Comparison of ENCODE assay signal across 1 cellular context in the genomic region with DNA sequence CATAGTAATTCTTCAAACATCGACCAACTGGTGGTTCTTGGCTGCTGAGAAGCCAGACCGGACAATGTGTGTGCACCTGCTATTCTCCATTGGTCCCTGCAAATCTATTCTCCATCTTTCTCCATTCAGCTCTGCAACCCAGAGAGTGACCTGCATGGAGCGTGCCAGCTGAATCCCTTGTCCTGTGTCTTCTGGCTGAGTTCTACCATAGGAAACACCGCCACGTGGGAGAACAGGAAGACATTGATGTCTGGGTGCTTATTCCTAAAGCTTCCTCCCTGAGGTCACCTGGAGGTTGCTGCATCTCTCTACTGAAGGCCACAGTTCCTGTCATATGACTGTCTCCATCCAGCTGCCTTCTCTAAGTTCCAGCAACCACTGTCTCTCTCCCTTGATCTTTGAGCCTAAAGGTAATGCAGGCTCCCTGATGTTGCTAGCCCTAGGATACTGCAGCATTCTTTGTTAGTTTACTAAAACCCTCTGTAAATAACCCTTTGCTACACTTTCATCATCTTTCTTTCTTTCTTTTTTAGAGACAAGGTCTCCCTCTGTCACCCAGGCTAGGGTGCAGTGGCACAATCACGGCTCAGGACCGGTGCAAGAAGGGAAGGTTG.
A peak's percentile ranks its signal among the peaks of the same experiment; 100 is the strongest.
TF ChIP-seq lines count a peak whose summit lies in the region.

No MANE protein-coding gene starts in this region.

TF ChIP-seq in HepG2, 621 proteins besides CTCF, POLR2A, EP300 and RAD21 (continued from another document):
- TF ChIP-seq, protein P1, sequence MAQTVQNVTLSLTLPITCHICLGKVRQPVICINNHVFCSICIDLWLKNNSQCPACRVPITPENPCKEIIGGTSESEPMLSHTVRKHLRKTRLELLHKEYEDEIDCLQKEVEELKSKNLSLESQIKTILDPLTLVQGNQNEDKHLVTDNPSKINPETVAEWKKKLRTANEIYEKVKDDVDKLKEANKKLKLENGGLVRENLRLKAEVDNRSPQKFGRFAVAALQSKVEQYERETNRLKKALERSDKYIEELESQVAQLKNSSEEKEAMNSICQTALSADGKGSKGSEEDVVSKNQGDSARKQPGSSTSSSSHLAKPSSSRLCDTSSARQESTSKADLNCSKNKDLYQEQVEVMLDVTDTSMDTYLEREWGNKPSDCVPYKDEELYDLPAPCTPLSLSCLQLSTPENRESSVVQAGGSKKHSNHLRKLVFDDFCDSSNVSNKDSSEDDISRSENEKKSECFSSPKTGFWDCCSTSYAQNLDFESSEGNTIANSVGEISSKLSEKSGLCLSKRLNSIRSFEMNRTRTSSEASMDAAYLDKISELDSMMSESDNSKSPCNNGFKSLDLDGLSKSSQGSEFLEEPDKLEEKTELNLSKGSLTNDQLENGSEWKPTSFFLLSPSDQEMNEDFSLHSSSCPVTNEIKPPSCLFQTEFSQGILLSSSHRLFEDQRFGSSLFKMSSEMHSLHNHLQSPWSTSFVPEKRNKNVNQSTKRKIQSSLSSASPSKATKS (CRISPR knock-in tag; IDR thresholded peaks at IDR 0.05) = no peak
- TF ChIP-seq FOSL2 (CRISPR knock-in tag; IDR thresholded peaks at IDR 0.05) (peak; percentile 63), ZNF670 (CRISPR knock-in tag; IDR thresholded peaks at IDR 0.05; ENCODE audit: borderline replicate concordance) (peak; percentile 63; the same call in 1 of the 2 replicates), FOXO1 (CRISPR knock-in tag; IDR thresholded peaks at IDR 0.05) (peak; percentile 77), SIX1 (CRISPR knock-in tag; IDR thresholded peaks at IDR 0.05; ENCODE audit: borderline replicate concordance) (peak; percentile 56; the same call in 1 of the 2 replicates), MAZ (IDR thresholded peaks at IDR 0.05; ENCODE audit: borderline replicate concordance, low read depth, low read length) (peak; percentile 35; the same call in 1 of the 2 replicates), MAZ (CRISPR knock-in tag; IDR thresholded peaks at IDR 0.05; ENCODE audit: low read depth) (0 out of 2 replicates have a peak, but pooled peaks have one; percentile 29), ZNF430 (CRISPR knock-in tag; IDR thresholded peaks at IDR 0.05) (no peak), ZNF510 (CRISPR knock-in tag; IDR thresholded peaks at IDR 0.05; ENCODE audit: low read depth) (no peak), ZNF367 (CRISPR knock-in tag; IDR thresholded peaks at IDR 0.05; ENCODE audit: borderline replicate concordance) (no peak), ZNF33B (CRISPR knock-in tag; IDR thresholded peaks at IDR 0.05) (peak; percentile 83; the same call in 1 of the 2 replicates), PCBP2 (optimal IDR thresholded peaks at IDR 0.05; ENCODE audit: low read depth, low read length, poor library complexity, severe bottlenecking) (no peak), NFATC3 (CRISPR knock-in tag; IDR thresholded peaks at IDR 0.05) (peak; percentile 88; the same call in 1 of the 2 replicates), ZSCAN20 (CRISPR knock-in tag; IDR thresholded peaks at IDR 0.05; ENCODE audit: borderline replicate concordance) (no peak), ETV6 (CRISPR knock-in tag; conservative IDR thresholded peaks at IDR 0.05) (0 out of 2 replicates have a peak, but pooled peaks have one; percentile 21), ZNF790 (CRISPR knock-in tag; IDR thresholded peaks at IDR 0.05; ENCODE audit: borderline replicate concordance) (peak; percentile 100), ZNF564 (CRISPR knock-in tag; IDR thresholded peaks at IDR 0.05) (no peak), SIX4 (CRISPR knock-in tag; IDR thresholded peaks at IDR 0.05) (no peak), KAT8 (CRISPR knock-in tag; IDR thresholded peaks at IDR 0.05) (peak; percentile 65), ZFP90 (CRISPR knock-in tag; IDR thresholded peaks at IDR 0.05; ENCODE audit: borderline replicate concordance) (no peak), ZNF746 (CRISPR knock-in tag; IDR thresholded peaks at IDR 0.05) (no peak; the same call in 1 of the 2 replicates), ZNF644 (CRISPR knock-in tag; IDR thresholded peaks at IDR 0.05; ENCODE audit: low read depth) (peak; percentile 74; the same call in 1 of the 2 replicates), ASH2L (IDR thresholded peaks at IDR 0.05; ENCODE audit: insufficient read length, low read depth, low read length) (peak; percentile 61)
- TF ChIP-seq, protein P2, sequence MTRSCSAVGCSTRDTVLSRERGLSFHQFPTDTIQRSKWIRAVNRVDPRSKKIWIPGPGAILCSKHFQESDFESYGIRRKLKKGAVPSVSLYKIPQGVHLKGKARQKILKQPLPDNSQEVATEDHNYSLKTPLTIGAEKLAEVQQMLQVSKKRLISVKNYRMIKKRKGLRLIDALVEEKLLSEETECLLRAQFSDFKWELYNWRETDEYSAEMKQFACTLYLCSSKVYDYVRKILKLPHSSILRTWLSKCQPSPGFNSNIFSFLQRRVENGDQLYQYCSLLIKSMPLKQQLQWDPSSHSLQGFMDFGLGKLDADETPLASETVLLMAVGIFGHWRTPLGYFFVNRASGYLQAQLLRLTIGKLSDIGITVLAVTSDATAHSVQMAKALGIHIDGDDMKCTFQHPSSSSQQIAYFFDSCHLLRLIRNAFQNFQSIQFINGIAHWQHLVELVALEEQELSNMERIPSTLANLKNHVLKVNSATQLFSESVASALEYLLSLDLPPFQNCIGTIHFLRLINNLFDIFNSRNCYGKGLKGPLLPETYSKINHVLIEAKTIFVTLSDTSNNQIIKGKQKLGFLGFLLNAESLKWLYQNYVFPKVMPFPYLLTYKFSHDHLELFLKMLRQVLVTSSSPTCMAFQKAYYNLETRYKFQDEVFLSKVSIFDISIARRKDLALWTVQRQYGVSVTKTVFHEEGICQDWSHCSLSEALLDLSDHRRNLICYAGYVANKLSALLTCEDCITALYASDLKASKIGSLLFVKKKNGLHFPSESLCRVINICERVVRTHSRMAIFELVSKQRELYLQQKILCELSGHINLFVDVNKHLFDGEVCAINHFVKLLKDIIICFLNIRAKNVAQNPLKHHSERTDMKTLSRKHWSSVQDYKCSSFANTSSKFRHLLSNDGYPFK (CRISPR knock-in tag; IDR thresholded peaks at IDR 0.05; ENCODE audit: borderline replicate concordance) = no peak
- TF ChIP-seq, protein P3, sequence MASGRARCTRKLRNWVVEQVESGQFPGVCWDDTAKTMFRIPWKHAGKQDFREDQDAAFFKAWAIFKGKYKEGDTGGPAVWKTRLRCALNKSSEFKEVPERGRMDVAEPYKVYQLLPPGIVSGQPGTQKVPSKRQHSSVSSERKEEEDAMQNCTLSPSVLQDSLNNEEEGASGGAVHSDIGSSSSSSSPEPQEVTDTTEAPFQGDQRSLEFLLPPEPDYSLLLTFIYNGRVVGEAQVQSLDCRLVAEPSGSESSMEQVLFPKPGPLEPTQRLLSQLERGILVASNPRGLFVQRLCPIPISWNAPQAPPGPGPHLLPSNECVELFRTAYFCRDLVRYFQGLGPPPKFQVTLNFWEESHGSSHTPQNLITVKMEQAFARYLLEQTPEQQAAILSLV (CRISPR knock-in tag; IDR thresholded peaks at IDR 0.05; ENCODE audit: borderline replicate concordance) = peak; percentile 35; the same call in 1 of the 2 replicates
- TF ChIP-seq, protein P4, sequence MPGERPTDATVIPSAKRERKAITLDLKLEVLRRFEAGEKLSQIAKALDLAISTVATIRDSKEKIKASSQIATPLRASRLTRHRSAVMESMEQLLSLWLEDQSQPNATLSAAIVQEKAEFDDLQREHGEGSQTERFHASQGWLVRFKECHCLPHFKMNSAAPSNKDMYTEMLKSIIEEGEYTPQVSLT (CRISPR knock-in tag; IDR thresholded peaks at IDR 0.05; ENCODE audit: borderline replicate concordance, low read depth) = no peak
- TF ChIP-seq, protein P5, sequence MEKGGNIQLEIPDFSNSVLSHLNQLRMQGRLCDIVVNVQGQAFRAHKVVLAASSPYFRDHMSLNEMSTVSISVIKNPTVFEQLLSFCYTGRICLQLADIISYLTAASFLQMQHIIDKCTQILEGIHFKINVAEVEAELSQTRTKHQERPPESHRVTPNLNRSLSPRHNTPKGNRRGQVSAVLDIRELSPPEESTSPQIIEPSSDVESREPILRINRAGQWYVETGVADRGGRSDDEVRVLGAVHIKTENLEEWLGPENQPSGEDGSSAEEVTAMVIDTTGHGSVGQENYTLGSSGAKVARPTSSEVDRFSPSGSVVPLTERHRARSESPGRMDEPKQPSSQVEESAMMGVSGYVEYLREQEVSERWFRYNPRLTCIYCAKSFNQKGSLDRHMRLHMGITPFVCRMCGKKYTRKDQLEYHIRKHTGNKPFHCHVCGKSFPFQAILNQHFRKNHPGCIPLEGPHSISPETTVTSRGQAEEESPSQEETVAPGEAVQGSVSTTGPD (CRISPR knock-in tag; IDR thresholded peaks at IDR 0.05) = no peak
- TF ChIP-seq, protein P6, sequence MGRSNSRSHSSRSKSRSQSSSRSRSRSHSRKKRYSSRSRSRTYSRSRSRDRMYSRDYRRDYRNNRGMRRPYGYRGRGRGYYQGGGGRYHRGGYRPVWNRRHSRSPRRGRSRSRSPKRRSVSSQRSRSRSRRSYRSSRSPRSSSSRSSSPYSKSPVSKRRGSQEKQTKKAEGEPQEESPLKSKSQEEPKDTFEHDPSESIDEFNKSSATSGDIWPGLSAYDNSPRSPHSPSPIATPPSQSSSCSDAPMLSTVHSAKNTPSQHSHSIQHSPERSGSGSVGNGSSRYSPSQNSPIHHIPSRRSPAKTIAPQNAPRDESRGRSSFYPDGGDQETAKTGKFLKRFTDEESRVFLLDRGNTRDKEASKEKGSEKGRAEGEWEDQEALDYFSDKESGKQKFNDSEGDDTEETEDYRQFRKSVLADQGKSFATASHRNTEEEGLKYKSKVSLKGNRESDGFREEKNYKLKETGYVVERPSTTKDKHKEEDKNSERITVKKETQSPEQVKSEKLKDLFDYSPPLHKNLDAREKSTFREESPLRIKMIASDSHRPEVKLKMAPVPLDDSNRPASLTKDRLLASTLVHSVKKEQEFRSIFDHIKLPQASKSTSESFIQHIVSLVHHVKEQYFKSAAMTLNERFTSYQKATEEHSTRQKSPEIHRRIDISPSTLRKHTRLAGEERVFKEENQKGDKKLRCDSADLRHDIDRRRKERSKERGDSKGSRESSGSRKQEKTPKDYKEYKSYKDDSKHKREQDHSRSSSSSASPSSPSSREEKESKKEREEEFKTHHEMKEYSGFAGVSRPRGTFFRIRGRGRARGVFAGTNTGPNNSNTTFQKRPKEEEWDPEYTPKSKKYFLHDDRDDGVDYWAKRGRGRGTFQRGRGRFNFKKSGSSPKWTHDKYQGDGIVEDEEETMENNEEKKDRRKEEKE (IDR thresholded peaks at IDR 0.05) = no peak
- TF ChIP-seq, protein P7, sequence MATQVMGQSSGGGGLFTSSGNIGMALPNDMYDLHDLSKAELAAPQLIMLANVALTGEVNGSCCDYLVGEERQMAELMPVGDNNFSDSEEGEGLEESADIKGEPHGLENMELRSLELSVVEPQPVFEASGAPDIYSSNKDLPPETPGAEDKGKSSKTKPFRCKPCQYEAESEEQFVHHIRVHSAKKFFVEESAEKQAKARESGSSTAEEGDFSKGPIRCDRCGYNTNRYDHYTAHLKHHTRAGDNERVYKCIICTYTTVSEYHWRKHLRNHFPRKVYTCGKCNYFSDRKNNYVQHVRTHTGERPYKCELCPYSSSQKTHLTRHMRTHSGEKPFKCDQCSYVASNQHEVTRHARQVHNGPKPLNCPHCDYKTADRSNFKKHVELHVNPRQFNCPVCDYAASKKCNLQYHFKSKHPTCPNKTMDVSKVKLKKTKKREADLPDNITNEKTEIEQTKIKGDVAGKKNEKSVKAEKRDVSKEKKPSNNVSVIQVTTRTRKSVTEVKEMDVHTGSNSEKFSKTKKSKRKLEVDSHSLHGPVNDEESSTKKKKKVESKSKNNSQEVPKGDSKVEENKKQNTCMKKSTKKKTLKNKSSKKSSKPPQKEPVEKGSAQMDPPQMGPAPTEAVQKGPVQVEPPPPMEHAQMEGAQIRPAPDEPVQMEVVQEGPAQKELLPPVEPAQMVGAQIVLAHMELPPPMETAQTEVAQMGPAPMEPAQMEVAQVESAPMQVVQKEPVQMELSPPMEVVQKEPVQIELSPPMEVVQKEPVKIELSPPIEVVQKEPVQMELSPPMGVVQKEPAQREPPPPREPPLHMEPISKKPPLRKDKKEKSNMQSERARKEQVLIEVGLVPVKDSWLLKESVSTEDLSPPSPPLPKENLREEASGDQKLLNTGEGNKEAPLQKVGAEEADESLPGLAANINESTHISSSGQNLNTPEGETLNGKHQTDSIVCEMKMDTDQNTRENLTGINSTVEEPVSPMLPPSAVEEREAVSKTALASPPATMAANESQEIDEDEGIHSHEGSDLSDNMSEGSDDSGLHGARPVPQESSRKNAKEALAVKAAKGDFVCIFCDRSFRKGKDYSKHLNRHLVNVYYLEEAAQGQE (IDR thresholded peaks at IDR 0.05; ENCODE audit: borderline replicate concordance in 1 of 2, low read depth in 1 of 2, low read length in 2 of 2) = no peak
- TF ChIP-seq, protein P8, sequence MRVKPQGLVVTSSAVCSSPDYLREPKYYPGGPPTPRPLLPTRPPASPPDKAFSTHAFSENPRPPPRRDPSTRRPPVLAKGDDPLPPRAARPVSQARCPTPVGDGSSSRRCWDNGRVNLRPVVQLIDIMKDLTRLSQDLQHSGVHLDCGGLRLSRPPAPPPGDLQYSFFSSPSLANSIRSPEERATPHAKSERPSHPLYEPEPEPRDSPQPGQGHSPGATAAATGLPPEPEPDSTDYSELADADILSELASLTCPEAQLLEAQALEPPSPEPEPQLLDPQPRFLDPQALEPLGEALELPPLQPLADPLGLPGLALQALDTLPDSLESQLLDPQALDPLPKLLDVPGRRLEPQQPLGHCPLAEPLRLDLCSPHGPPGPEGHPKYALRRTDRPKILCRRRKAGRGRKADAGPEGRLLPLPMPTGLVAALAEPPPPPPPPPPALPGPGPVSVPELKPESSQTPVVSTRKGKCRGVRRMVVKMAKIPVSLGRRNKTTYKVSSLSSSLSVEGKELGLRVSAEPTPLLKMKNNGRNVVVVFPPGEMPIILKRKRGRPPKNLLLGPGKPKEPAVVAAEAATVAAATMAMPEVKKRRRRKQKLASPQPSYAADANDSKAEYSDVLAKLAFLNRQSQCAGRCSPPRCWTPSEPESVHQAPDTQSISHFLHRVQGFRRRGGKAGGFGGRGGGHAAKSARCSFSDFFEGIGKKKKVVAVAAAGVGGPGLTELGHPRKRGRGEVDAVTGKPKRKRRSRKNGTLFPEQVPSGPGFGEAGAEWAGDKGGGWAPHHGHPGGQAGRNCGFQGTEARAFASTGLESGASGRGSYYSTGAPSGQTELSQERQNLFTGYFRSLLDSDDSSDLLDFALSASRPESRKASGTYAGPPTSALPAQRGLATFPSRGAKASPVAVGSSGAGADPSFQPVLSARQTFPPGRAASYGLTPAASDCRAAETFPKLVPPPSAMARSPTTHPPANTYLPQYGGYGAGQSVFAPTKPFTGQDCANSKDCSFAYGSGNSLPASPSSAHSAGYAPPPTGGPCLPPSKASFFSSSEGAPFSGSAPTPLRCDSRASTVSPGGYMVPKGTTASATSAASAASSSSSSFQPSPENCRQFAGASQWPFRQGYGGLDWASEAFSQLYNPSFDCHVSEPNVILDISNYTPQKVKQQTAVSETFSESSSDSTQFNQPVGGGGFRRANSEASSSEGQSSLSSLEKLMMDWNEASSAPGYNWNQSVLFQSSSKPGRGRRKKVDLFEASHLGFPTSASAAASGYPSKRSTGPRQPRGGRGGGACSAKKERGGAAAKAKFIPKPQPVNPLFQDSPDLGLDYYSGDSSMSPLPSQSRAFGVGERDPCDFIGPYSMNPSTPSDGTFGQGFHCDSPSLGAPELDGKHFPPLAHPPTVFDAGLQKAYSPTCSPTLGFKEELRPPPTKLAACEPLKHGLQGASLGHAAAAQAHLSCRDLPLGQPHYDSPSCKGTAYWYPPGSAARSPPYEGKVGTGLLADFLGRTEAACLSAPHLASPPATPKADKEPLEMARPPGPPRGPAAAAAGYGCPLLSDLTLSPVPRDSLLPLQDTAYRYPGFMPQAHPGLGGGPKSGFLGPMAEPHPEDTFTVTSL (CRISPR knock-in tag; IDR thresholded peaks at IDR 0.05; ENCODE audit: borderline replicate concordance) = peak; percentile 85; the same call in 1 of the 2 replicates
